In the genomic region with DNA sequence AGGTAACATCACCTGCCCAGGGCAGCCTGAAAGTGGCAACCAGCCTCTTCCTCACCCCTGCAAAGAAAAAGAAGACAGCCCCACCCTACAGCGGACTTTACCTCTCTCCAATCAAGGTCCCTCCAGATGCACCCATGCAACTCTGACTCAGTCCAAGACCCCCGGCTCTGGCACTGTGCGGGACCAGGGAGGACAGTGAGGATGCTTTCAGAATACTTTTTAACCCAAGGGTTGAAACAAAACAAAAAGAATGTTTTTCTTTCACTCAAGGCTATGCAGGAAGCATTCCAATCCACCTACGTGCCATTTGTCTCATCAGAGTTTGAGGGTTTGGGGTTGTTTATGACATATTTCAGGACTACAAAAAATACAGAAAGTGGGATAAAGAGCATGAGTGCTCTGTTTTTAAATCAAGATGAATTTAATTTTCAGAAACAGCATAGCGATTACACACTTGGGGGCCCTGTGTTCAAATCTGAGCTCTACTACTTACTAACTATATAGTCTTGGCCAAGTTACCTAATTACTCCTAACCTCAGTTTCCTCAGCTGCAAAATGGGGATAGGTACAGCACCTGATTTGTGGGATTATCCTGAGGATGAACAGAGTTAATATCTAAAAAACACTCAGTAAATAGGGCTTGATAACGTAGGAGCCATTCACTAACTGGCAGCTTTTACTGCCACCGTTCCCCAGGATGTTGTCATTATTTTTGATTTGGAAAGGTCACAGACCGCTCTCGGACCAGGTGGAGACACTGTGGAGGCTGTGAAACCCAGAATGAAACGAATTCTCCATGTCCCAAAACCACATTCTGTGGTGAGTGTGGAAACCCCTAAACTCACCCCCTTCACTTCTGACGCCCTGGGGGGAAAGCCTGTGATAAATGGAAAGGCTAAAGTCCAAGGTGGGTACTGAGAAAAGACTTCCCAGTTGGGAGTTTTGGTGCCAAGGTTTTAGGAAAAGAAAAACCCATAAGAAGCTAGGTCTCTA, we compare ENCODE assay signal across 8 cellular contexts. TPM values are rescaled to one million over a fixed set of nuclear protein-coding genes. Genes with fewer than 3 reads are reported as not detected.
A peak's percentile ranks its signal among the peaks of the same experiment; 100 is the strongest.
DNase-seq lines count a peak whose midpoint lies in the region; ATAC-seq and TF ChIP-seq lines count a peak whose summit lies in the region.

No MANE protein-coding gene starts in this region.

- peaks cover 7% of the 10 kb centered on the region for H3K36me3 ChIP-seq in lower lobe of right lung
- H3K36me3 ChIP-seq in tibial artery = peaks cover 0 to 4% (median 0%) of the 10 kb centered on the region in 3 donors
- H3K36me3 ChIP-seq in CD8-positive, alpha-beta T cell (ENCODE audit: insufficient read depth, low read length) = no peaks in the 10 kb centered on the region

- intact Hi-C loops in lower lobe of right lung (cut with DNase I) (no loop called here), tibial artery (cut with DNase I; ENCODE audit: low total_unique reads) (loop anchor here (5.0 kb wide), 1 partner anchor 71 kb away; the partner anchor contains the start of gene PLAAT4)
- intact Hi-C loops in CD8-positive, alpha-beta T cell (cut with DNase I, micrococcal nuclease) = no loop called here

- TF ChIP-seq CTCF in lower lobe of right lung (IDR thresholded peaks at IDR 0.05) (no peak), tibial artery (IDR thresholded peaks at IDR 0.05) (no peak)
- TF ChIP-seq CTCF in CD8-positive, alpha-beta T cell (IDR thresholded peaks at IDR 0.05) = no peak

- peaks cover 19% of the 10 kb centered on the region for H3K4me1 Mint-ChIP-seq in CD8-positive, alpha-beta T cell (ENCODE audit: low read depth)

- H3K27ac ChIP-seq in caudate nucleus (ENCODE audit: low read depth, low read length) (peak overlapping the region; percentile 89), lower lobe of right lung (peak overlapping the region; percentile 38), tibial artery (peak overlapping the region; percentile 36 to 50)
- H3K27ac ChIP-seq in CD8-positive, alpha-beta T cell (ENCODE audit: low read depth, low read length) = no peak overlapping the region

- H3K27ac Mint-ChIP-seq in CD8-positive, alpha-beta T cell = no peak overlapping the region

- CTCF ChIA-PET in CD8-positive, alpha-beta T cell (lab: Charles Lee) = no interaction called here

- ATAC-seq in lower lobe of right lung = no peak
- ATAC-seq in CD8-positive, alpha-beta T cell = no peak

- DNase-seq in activated CD8-positive, alpha-beta memory T cell treated with anti-CD3 and anti-CD28 coated beads for 24 hours = peak; percentile 33
- no peak for DNase-seq in activated CD8-positive, alpha-beta memory T cell treated with anti-CD3 and anti-CD28 coated beads, Interleukin-2, amount 50 U/mL, for 4 hours
- DNase-seq in caudate nucleus (lab: John Stamatoyannopoulos, UW) (no peak), lower lobe of right lung (no peak), tibial artery (peak in 1 of 2 donors; percentile 52), DMS 273 (lab: John Stamatoyannopoulos, UW; ENCODE audit: unreplicated experiment) (no peak), UCSD-AML1 (lab: John Stamatoyannopoulos, UW; ENCODE audit: unreplicated experiment) (no peak)
- DNase-seq in CD8-positive, alpha-beta T cell = no peak

- H3K9me3 Mint-ChIP-seq in CD8-positive, alpha-beta T cell = no peaks in the 10 kb centered on the region

- no peak overlapping the region for H3K4me3 ChIP-seq in lower lobe of right lung
- H3K4me3 ChIP-seq in tibial artery = no peak overlapping the region
- H3K4me3 ChIP-seq in CD8-positive, alpha-beta T cell (ENCODE audit: low read depth, low read length) = no peak overlapping the region

- no peaks in the 10 kb centered on the region for H3K9me3 ChIP-seq in lower lobe of right lung
- H3K9me3 ChIP-seq in tibial artery = no peaks in the 10 kb centered on the region
- H3K9me3 ChIP-seq in CD8-positive, alpha-beta T cell (ENCODE audit: low read length) = no peaks in the 10 kb centered on the region

- H3K36me3 Mint-ChIP-seq in CD8-positive, alpha-beta T cell = no peaks in the 10 kb centered on the region

- H3K27me3 ChIP-seq in lower lobe of right lung (ENCODE audit: low read depth) (no peaks in the 10 kb centered on the region), tibial artery (no peaks in the 10 kb centered on the region)
- H3K27me3 ChIP-seq in CD8-positive, alpha-beta T cell (ENCODE audit: insufficient read depth, low read length) = no peaks in the 10 kb centered on the region

- H3K4me1 ChIP-seq in lower lobe of right lung (peaks cover 50% of the 10 kb centered on the region), tibial artery (peaks cover 0 to 54% (median 37%) of the 10 kb centered on the region in 4 donors)
- H3K4me1 ChIP-seq in CD8-positive, alpha-beta T cell (ENCODE audit: insufficient read depth, low read length) = no peaks in the 10 kb centered on the region

- POLR2A ChIA-PET in CD8-positive, alpha-beta T cell (lab: Charles Lee) = no interaction called here

- no peaks in the 10 kb centered on the region for H3K27me3 Mint-ChIP-seq in CD8-positive, alpha-beta T cell (ENCODE audit: low read depth)

- no peak overlapping the region for H3K4me3 Mint-ChIP-seq in CD8-positive, alpha-beta T cell

RNA-seq across cellular contexts. Expression of gene PLAAT3, which starts 5.6 kb away (rescaled TPM):
- 81.9 TPM for total RNA-seq in lower lobe of right lung
- total RNA-seq in CD8-positive, alpha-beta T cell = 1 to 10 TPM; 5.0 to 5.9 TPM

RNA-seq across cellular contexts. Expression of gene PLAAT2, which starts 45.5 kb away (rescaled TPM):
- total RNA-seq in lower lobe of right lung = 2.9 TPM
- total RNA-seq in CD8-positive, alpha-beta T cell = under 1 TPM in 1 of 2 experiments, not detected in 1; 0.47 TPM

Comparison
In these comparisons a context has a peak if more than half of its experiments do, and no peak if none do; other contexts are left out.
1. RNA of gene PLAAT3, which starts 5.6 kb away (total RNA-seq): 81.9 TPM in lower lobe of right lung (single experiment); 5.0 to 5.9 TPM in CD8-positive, alpha-beta T cell; every median in the first group is over 10 times any median in the second.